15 cellular contexts compared by ENCODE assay signal in the genomic region with DNA sequence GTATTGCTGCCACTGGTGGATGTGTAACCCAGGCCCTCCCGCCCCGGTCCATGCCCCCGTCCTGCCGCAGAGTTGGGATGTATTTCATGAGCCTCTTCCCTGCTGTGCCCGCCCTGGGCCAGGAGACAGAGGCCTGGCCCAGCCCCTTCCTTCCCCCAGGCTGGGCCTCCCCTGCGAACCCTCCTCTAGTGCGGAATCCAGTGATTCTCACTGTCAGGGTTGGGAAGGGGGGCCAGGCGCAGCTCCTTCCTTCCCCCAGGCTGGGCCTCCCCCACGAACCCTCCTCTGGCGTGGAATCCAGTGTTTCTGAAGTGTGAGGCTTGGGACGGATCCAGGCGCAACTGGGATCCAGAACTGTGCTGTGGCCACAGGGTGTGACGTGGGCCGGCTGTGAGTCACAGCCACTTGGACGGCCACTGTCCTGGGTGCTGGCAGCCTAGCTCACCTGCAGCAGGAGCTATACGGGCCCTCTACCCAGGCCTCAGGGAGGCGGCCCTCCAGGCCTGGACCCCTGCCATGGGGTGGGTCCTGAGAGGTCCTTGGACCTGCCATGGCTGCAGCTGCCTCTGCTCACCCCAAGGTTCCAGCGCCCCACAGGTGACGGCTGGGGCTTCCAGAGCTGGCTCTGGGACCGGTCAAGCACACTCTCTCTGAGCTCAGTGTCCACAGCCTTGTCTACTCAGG. TPM values are rescaled to one million over a fixed set of nuclear protein-coding genes. Genes with fewer than 3 reads are reported as not detected.
DNase-seq lines count a peak whose midpoint lies in the region; ATAC-seq, FAIRE-seq and TF ChIP-seq lines count a peak whose summit lies in the region.
"Had no signal": no experiment of that assay in that cellular context is flagged by ENCODE, and none has a peak within 500 bp of the region (broad histone marks: within the 10 kb centered on the region; RNA-seq: fewer than 3 reads in every experiment).

No MANE protein-coding gene starts in this region.

- intact Hi-C loops in activated naive CD4-positive, alpha-beta T cell treated with anti-CD3 and anti-CD28 coated beads for 36 hours (cut with micrococcal nuclease): no loop called here
- intact Hi-C loops in HepG2 (cut with micrococcal nuclease; ENCODE audit: unreplicated experiment): no loop called here
- intact Hi-C loops in upper lobe of right lung (cut with DNase I): no loop called here

- TF ChIP-seq POLR2A in HepG2 (IDR thresholded peaks at IDR 0.05; ENCODE audit: insufficient read depth in 1 of 2, low read depth in 2 of 2, low read length in 2 of 2): no peak

- no peak overlapping the region for H2AFZ ChIP-seq in fibroblast of lung (ENCODE audit: low read length)
- H2AFZ ChIP-seq in HepG2 (ENCODE audit: low read length): no peak overlapping the region

- H3K4me2 ChIP-seq in fibroblast of lung (ENCODE audit: extremely low read depth, insufficient read depth, low read length): no peak overlapping the region
- no peak overlapping the region for H3K4me2 ChIP-seq in HepG2 (ENCODE audit: low read depth, low read length)

- peaks cover 3% of the 10 kb centered on the region for H3K27me3 Mint-ChIP-seq in activated naive CD4-positive, alpha-beta T cell treated with anti-CD3 and anti-CD28 coated beads for 36 hours (ENCODE audit: low read depth)

- POLR2A ChIA-PET in HepG2 (lab: Yijun Ruan, JAX): no interaction called here

- WGBS in HepG2 (ENCODE audit: low lambda C conversion rate): 30% methylated on average over 18 of the region's 20 CpGs

- DNase-seq in activated naive CD4-positive, alpha-beta T cell treated with anti-CD3 and anti-CD28 coated beads for 36 hours: peak; percentile 2
- DNase-seq in activated naive CD4-positive, alpha-beta T cell (lab: John Stamatoyannopoulos, UW): no peak
- peak; percentile 37 to 54 for DNase-seq in fibroblast of lung (ENCODE audit: low read depth in 2 of 2)
- no peak for DNase-seq in HepG2 (ENCODE audit: low spot score)
- peak; percentile 64 for DNase-seq in upper lobe of right lung
- DNase-seq in GM19240 (ENCODE audit: insufficient read length, low spot score): no peak
- DNase-seq: activated T-cell treated with anti-CD3 and anti-CD28 coated beads, Interleukin-2, amount 50 U/mL, for 1 hour; NCI-H2171; testis; WERI-Rb-1 had no signal

- no peaks in the 10 kb centered on the region for H3K36me3 Mint-ChIP-seq in activated naive CD4-positive, alpha-beta T cell treated with anti-CD3 and anti-CD28 coated beads for 36 hours (ENCODE audit: low read depth)

- H3K4me1 ChIP-seq in fibroblast of lung (ENCODE audit: control insufficient read depth, extremely low read depth, insufficient read depth, low read length): no peaks in the 10 kb centered on the region
- no peaks in the 10 kb centered on the region for H3K4me1 ChIP-seq in HepG2 (ENCODE audit: insufficient read depth, low read length)
- H3K4me1 ChIP-seq in upper lobe of right lung: peaks cover 5% of the 10 kb centered on the region
- H3K4me1 ChIP-seq: ascending aorta, testis had no signal

- BruUV-seq in HepG2 (replicated peaks; lab: Mats Ljungman, UMichigan): no TSS peak

- ATAC-seq in HepG2: peak; percentile 10; the same call in 2 of the 3 replicates
- ATAC-seq in upper lobe of right lung: peak; percentile 19
- ATAC-seq in HG03432 (IDR thresholded peaks at IDR 0.05; ENCODE audit: unreplicated experiment): no peak
- ATAC-seq in GM19351 (IDR thresholded peaks at IDR 0.05; ENCODE audit: unreplicated experiment): no peak
- ATAC-seq: SK-N-SH treated with all-trans-retinoic acid at 6 μM for 48 hours had no signal

- in situ Hi-C loops in HepG2 (cut with HindIII; ENCODE audit: extremely low pct_ligation_motif_present, low pct_unique_long_range_greater_than_20kb): no loop called here

- H3K79me2 ChIP-seq in fibroblast of lung (ENCODE audit: control insufficient read depth, insufficient read depth, low read length) (no peaks in the 10 kb centered on the region), HepG2 (ENCODE audit: insufficient read depth, low read length) (no peaks in the 10 kb centered on the region)

- H3K4me3 Mint-ChIP-seq in activated naive CD4-positive, alpha-beta T cell treated with anti-CD3 and anti-CD28 coated beads for 36 hours: no peak overlapping the region

- H3K9me3 ChIP-seq in fibroblast of lung (ENCODE audit: control insufficient read depth, insufficient read depth, low read depth, low read length) (no peaks in the 10 kb centered on the region), HepG2 (ENCODE audit: low read length) (no peaks in the 10 kb centered on the region), upper lobe of right lung (no peaks in the 10 kb centered on the region)
- H3K9me3 ChIP-seq: ascending aorta, testis had no signal

- TF ChIP-seq EP300 in HepG2 (IDR thresholded peaks at IDR 0.05; ENCODE audit: low read depth in 2 of 2, low read length in 2 of 2) (no peak), HepG2 (CRISPR knock-in tag; IDR thresholded peaks at IDR 0.05; ENCODE audit: borderline replicate concordance) (no peak)

- CTCF ChIA-PET in activated naive CD4-positive, alpha-beta T cell treated with anti-CD3 and anti-CD28 coated beads for 36 hours (lab: Charles Lee): interaction anchor here (0.5 kb wide), 1 partner anchor 153 kb away, joined by 3 read pairs; no protein-coding TSS in a partner anchor
- CTCF ChIA-PET in HepG2 (lab: Yijun Ruan, JAX; ENCODE audit: low intra/inter-chr PET ratio, low total read pairs): no interaction called here

- no peak overlapping the region for H3K27ac Mint-ChIP-seq in activated naive CD4-positive, alpha-beta T cell treated with anti-CD3 and anti-CD28 coated beads for 36 hours

- H3K9me3 Mint-ChIP-seq in activated naive CD4-positive, alpha-beta T cell treated with anti-CD3 and anti-CD28 coated beads for 36 hours: no peaks in the 10 kb centered on the region

- H3K9ac ChIP-seq in fibroblast of lung (ENCODE audit: insufficient read depth, low read length): no peak overlapping the region
- H3K9ac ChIP-seq in HepG2 (ENCODE audit: insufficient read depth, low read depth, low read length): no peak overlapping the region

- no peak for FAIRE-seq in HepG2 (lab: Jason Lieb, UNC)

- H3K4me1 Mint-ChIP-seq in activated naive CD4-positive, alpha-beta T cell treated with anti-CD3 and anti-CD28 coated beads for 36 hours (ENCODE audit: low read depth): peaks cover 2% of the 10 kb centered on the region

- TF ChIP-seq CTCF in fibroblast of lung (conservative IDR thresholded peaks at IDR 0.05 in 1 of 2, IDR thresholded peaks at IDR 0.05 in 1 of 2; ENCODE audit: low read depth in 1 of 2, low read length in 2 of 2): no peak
- TF ChIP-seq CTCF in HepG2 (CRISPR knock-in tag; IDR thresholded peaks at IDR 0.05): no peak
- no peak for TF ChIP-seq CTCF in upper lobe of right lung (IDR thresholded peaks at IDR 0.05)

- no peak for TF ChIP-seq RAD21 in HepG2 (CRISPR knock-in tag; IDR thresholded peaks at IDR 0.05)

- no peak overlapping the region for H3K4me3 ChIP-seq in fibroblast of lung (replicated peaks in 1 of 4; ENCODE audit: control extremely low read depth in 1 of 4, insufficient read depth in 1 of 4, low read depth in 3 of 4, low read length in 4 of 4)
- no peak overlapping the region for H3K4me3 ChIP-seq in HepG2 (replicated peaks in 1 of 3; ENCODE audit: insufficient read depth in 1 of 3, low read depth in 2 of 3, low read length in 3 of 3)
- no peak overlapping the region for H3K4me3 ChIP-seq in upper lobe of right lung
- H3K4me3 ChIP-seq: ascending aorta, testis had no signal

- H4K20me1 ChIP-seq in fibroblast of lung (ENCODE audit: control insufficient read depth, extremely low read depth, insufficient read depth, low read length) (no peaks in the 10 kb centered on the region), HepG2 (ENCODE audit: insufficient read depth, low read length) (peaks cover 3% of the 10 kb centered on the region; the same call in 1 of the 2 replicates)

- peaks cover 7% of the 10 kb centered on the region for H3K27me3 ChIP-seq in fibroblast of lung (ENCODE audit: control insufficient read depth, insufficient read depth, low read length)
- peaks cover 5 to 40% of the 10 kb centered on the region in 2 experiments; a peak in 4 of 5 replicates for H3K27me3 ChIP-seq in HepG2 (ENCODE audit: control insufficient read depth in 1 of 2, insufficient read depth in 2 of 2, low read length in 2 of 2)
- H3K27me3 ChIP-seq in upper lobe of right lung: peaks cover 10% of the 10 kb centered on the region
- H3K27me3 ChIP-seq: ascending aorta, testis had no signal

- H3K27ac ChIP-seq in fibroblast of lung (ENCODE audit: insufficient read depth, low read length) (no peak overlapping the region), HepG2 (ENCODE audit: extremely low read length, insufficient read depth, low read length) (no peak overlapping the region), upper lobe of right lung (no peak overlapping the region)
- H3K27ac ChIP-seq: ascending aorta, testis, WERI-Rb-1 had no signal

- no peaks in the 10 kb centered on the region for H3K36me3 ChIP-seq in fibroblast of lung (ENCODE audit: control insufficient read depth, insufficient read depth, low read length)
- H3K36me3 ChIP-seq in HepG2 (replicated peaks in 1 of 2; ENCODE audit: control insufficient read depth in 1 of 2, insufficient read depth in 2 of 2, low read length in 2 of 2): no peaks in the 10 kb centered on the region
- no peaks in the 10 kb centered on the region for H3K36me3 ChIP-seq in upper lobe of right lung
- H3K36me3 ChIP-seq: ascending aorta, WERI-Rb-1 had no signal

RNA-seq across cellular contexts. Expression of gene COL20A1, which starts 28.3 kb away (rescaled TPM):
- under 1 TPM in 1 of 2 experiments, not detected in 1; 0.05 TPM for total RNA-seq in activated naive CD4-positive, alpha-beta T cell treated with anti-CD3 and anti-CD28 coated beads for 36 hours
- not detected in 2 replicates for total RNA-seq in fibroblast of lung
- not detected in 2 replicates for polyA plus RNA-seq in fibroblast of lung
- polyA plus RNA-seq in fibroblast of lung (2012): not detected in 2 replicates
- not detected in 2 replicates for polyA minus RNA-seq in fibroblast of lung (ENCODE audit: low replicate concordance)
- not detected in 2 replicates for total RNA-seq in HepG2 (2016; rRNA removed; fragmentation: Illumina TruSeq; extraction: Trizol)
- not detected in 2 replicates for total RNA-seq in HepG2 (2016; cell fraction: cytosol; rRNA removed; fragmentation: Illumina TruSeq; extraction: Trizol; ENCODE audit: low read depth)
- not detected in 2 replicates for total RNA-seq in HepG2 (2016; cell fraction: insoluble cytoplasmic fraction; rRNA removed; fragmentation: Illumina TruSeq; extraction: Trizol)
- not detected in 2 replicates for total RNA-seq in HepG2 (2016; cell fraction: membrane; rRNA removed; fragmentation: Illumina TruSeq; extraction: Trizol)
- total RNA-seq in HepG2 (2016; cell fraction: nucleus; rRNA removed; fragmentation: Illumina TruSeq; extraction: Trizol): not detected in 2 replicates
- polyA plus RNA-seq in HepG2 (2011; rRNA removed): 0.03 TPM in 1 of 2 replicates, not detected in the other
- 0.03 TPM in 1 of 2 replicates, not detected in the other for polyA plus RNA-seq in HepG2 (2011; cell fraction: cytosol; rRNA removed)
- 0.09 and 0.14 TPM in 2 replicates for polyA plus RNA-seq in HepG2 (2011; cell fraction: nucleus; rRNA removed)
- polyA plus RNA-seq in HepG2 (2012): not detected in 2 replicates
- not detected in 2 replicates for polyA plus RNA-seq in HepG2 (2016; cell fraction: cytosol; fragmentation: Illumina TruSeq; extraction: Trizol; ENCODE audit: low read depth)
- not detected in 2 replicates for polyA plus RNA-seq in HepG2 (2016; cell fraction: insoluble cytoplasmic fraction; fragmentation: Illumina TruSeq; extraction: Trizol; ENCODE audit: low read depth)
- polyA plus RNA-seq in HepG2 (2016; cell fraction: membrane; fragmentation: Illumina TruSeq; extraction: Trizol; ENCODE audit: low read depth): not detected in 2 replicates
- polyA plus RNA-seq in HepG2 (2016; cell fraction: nucleus; fragmentation: Illumina TruSeq; extraction: Trizol; ENCODE audit: insufficient read depth, low read depth): not detected in 2 replicates
- polyA minus RNA-seq in HepG2 (2011; rRNA and poly(A)+ RNA removed; ENCODE audit: low replicate concordance): not detected in 2 replicates
- polyA minus RNA-seq in HepG2 (2011; cell fraction: cytosol; rRNA and poly(A)+ RNA removed): not detected in 2 replicates
- polyA minus RNA-seq in HepG2 (2011; cell fraction: nucleus; rRNA and poly(A)+ RNA removed): under 0.01 and 0.12 TPM in 2 replicates
- total RNA-seq in upper lobe of right lung: not detected
- total RNA-seq: A673, ascending aorta had no signal

RNA-seq across cellular contexts. Expression of gene CHRNA4, which starts 39.9 kb away (rescaled TPM):
- not detected for total RNA-seq in activated naive CD4-positive, alpha-beta T cell treated with anti-CD3 and anti-CD28 coated beads for 36 hours
- total RNA-seq in fibroblast of lung (not detected in 2 replicates), HepG2 (2016; rRNA removed; fragmentation: Illumina TruSeq; extraction: Trizol) (not detected in 2 replicates), upper lobe of right lung (0.06 TPM)
- polyA plus RNA-seq in fibroblast of lung (not detected in 2 replicates), HepG2 (2011; rRNA removed) (not detected in 2 replicates)
- polyA plus RNA-seq in fibroblast of lung (2012): not detected in 2 replicates
- not detected in 2 replicates for polyA minus RNA-seq in fibroblast of lung (ENCODE audit: low replicate concordance)
- not detected in 2 replicates for total RNA-seq in HepG2 (2016; cell fraction: cytosol; rRNA removed; fragmentation: Illumina TruSeq; extraction: Trizol; ENCODE audit: low read depth)
- not detected in 2 replicates for total RNA-seq in HepG2 (2016; cell fraction: insoluble cytoplasmic fraction; rRNA removed; fragmentation: Illumina TruSeq; extraction: Trizol)
- not detected in 2 replicates for total RNA-seq in HepG2 (2016; cell fraction: membrane; rRNA removed; fragmentation: Illumina TruSeq; extraction: Trizol)
- total RNA-seq in HepG2 (2016; cell fraction: nucleus; rRNA removed; fragmentation: Illumina TruSeq; extraction: Trizol): not detected in 2 replicates
- 0.06 TPM in 1 of 2 replicates, not detected in the other for polyA plus RNA-seq in HepG2 (2011; cell fraction: cytosol; rRNA removed)
- polyA plus RNA-seq in HepG2 (2011; cell fraction: nucleus; rRNA removed): 0.10 and 0.14 TPM in 2 replicates
- polyA plus RNA-seq in HepG2 (2012): 0.11 TPM in 1 of 2 replicates, not detected in the other
- polyA plus RNA-seq in HepG2 (2016; cell fraction: cytosol; fragmentation: Illumina TruSeq; extraction: Trizol; ENCODE audit: low read depth): not detected in 2 replicates
- not detected in 2 replicates for polyA plus RNA-seq in HepG2 (2016; cell fraction: insoluble cytoplasmic fraction; fragmentation: Illumina TruSeq; extraction: Trizol; ENCODE audit: low read depth)
- not detected in 2 replicates for polyA plus RNA-seq in HepG2 (2016; cell fraction: membrane; fragmentation: Illumina TruSeq; extraction: Trizol; ENCODE audit: low read depth)
- not detected in 2 replicates for polyA plus RNA-seq in HepG2 (2016; cell fraction: nucleus; fragmentation: Illumina TruSeq; extraction: Trizol; ENCODE audit: insufficient read depth, low read depth)
- polyA minus RNA-seq in HepG2 (2011; rRNA and poly(A)+ RNA removed; ENCODE audit: low replicate concordance): not detected in 2 replicates
- polyA minus RNA-seq in HepG2 (2011; cell fraction: cytosol; rRNA and poly(A)+ RNA removed): not detected in 2 replicates
- not detected in 2 replicates for polyA minus RNA-seq in HepG2 (2011; cell fraction: nucleus; rRNA and poly(A)+ RNA removed)
- total RNA-seq: ascending aorta had no signal

RNA-seq across cellular contexts. Expression of gene ARFGAP1, which starts 48.7 kb away (rescaled TPM):
- total RNA-seq in activated naive CD4-positive, alpha-beta T cell treated with anti-CD3 and anti-CD28 coated beads for 36 hours: 10 to 100 TPM; 82.4 to 89.4 TPM
- total RNA-seq in fibroblast of lung (35.2 and 42.9 TPM in 2 replicates), HepG2 (2016; rRNA removed; fragmentation: Illumina TruSeq; extraction: Trizol) (51.4 and 132 TPM in 2 replicates), upper lobe of right lung (67.0 TPM)
- polyA plus RNA-seq in fibroblast of lung (33.1 and 37.6 TPM in 2 replicates), HepG2 (2011; rRNA removed) (132 and 173 TPM in 2 replicates)
- 65.4 and 66.5 TPM in 2 replicates for polyA plus RNA-seq in fibroblast of lung (2012)
- 55.4 and 101 TPM in 2 replicates for polyA minus RNA-seq in fibroblast of lung (ENCODE audit: low replicate concordance)
- 32.3 and 33.5 TPM in 2 replicates for total RNA-seq in HepG2 (2016; cell fraction: cytosol; rRNA removed; fragmentation: Illumina TruSeq; extraction: Trizol; ENCODE audit: low read depth)
- 44.4 and 147 TPM in 2 replicates for total RNA-seq in HepG2 (2016; cell fraction: insoluble cytoplasmic fraction; rRNA removed; fragmentation: Illumina TruSeq; extraction: Trizol)
- 36.6 and 38.2 TPM in 2 replicates for total RNA-seq in HepG2 (2016; cell fraction: membrane; rRNA removed; fragmentation: Illumina TruSeq; extraction: Trizol)
- total RNA-seq in HepG2 (2016; cell fraction: nucleus; rRNA removed; fragmentation: Illumina TruSeq; extraction: Trizol): 173 and 206 TPM in 2 replicates
- polyA plus RNA-seq in HepG2 (2011; cell fraction: cytosol; rRNA removed): 40.1 and 86.0 TPM in 2 replicates
- 1,804 and 3,077 TPM in 2 replicates for polyA plus RNA-seq in HepG2 (2011; cell fraction: nucleus; rRNA removed)
- 112 and 149 TPM in 2 replicates for polyA plus RNA-seq in HepG2 (2012)
- polyA plus RNA-seq in HepG2 (2016; cell fraction: cytosol; fragmentation: Illumina TruSeq; extraction: Trizol; ENCODE audit: low read depth): 5.1 and 5.7 TPM in 2 replicates
- polyA plus RNA-seq in HepG2 (2016; cell fraction: insoluble cytoplasmic fraction; fragmentation: Illumina TruSeq; extraction: Trizol; ENCODE audit: low read depth): 47.2 and 54.2 TPM in 2 replicates
- 13.3 and 16.2 TPM in 2 replicates for polyA plus RNA-seq in HepG2 (2016; cell fraction: membrane; fragmentation: Illumina TruSeq; extraction: Trizol; ENCODE audit: low read depth)
- polyA plus RNA-seq in HepG2 (2016; cell fraction: nucleus; fragmentation: Illumina TruSeq; extraction: Trizol; ENCODE audit: insufficient read depth, low read depth): 572 and 622 TPM in 2 replicates
- 69.2 and 278 TPM in 2 replicates for polyA minus RNA-seq in HepG2 (2011; rRNA and poly(A)+ RNA removed; ENCODE audit: low replicate concordance)
- polyA minus RNA-seq in HepG2 (2011; cell fraction: cytosol; rRNA and poly(A)+ RNA removed): 47.8 and 61.7 TPM in 2 replicates
- polyA minus RNA-seq in HepG2 (2011; cell fraction: nucleus; rRNA and poly(A)+ RNA removed): 203 and 232 TPM in 2 replicates

Comparison
In these comparisons a context has a peak if more than half of its experiments do, and no peak if none do; other contexts are left out.
1. DNase-seq: peak in activated naive CD4-positive, alpha-beta T cell treated with anti-CD3 and anti-CD28 coated beads for 36 hours (single experiment), fibroblast of lung (2 of 2) and upper lobe of right lung (single experiment); none in activated naive CD4-positive, alpha-beta T cell (0 of 4), HepG2 (single experiment) and GM19240 (single experiment).
2. ATAC-seq: peak in HepG2 (single experiment) and upper lobe of right lung (single experiment); none in HG03432 (single experiment) and GM19351 (single experiment).